8 cellular contexts compared by ENCODE assay signal in genomic region chr9:503881-504852, GRCh38. TPM values are rescaled to one million over a fixed set of nuclear protein-coding genes. Genes with fewer than 3 reads are reported as not detected.
A peak's percentile ranks its signal among the peaks of the same experiment; 100 is the strongest.
DNase-seq lines count a peak whose midpoint lies in the region; ATAC-seq and TF ChIP-seq lines count a peak whose summit lies in the region.

Gene KANK1, plus strand, starts transcription at chr9:504695.

- H3K79me2 ChIP-seq in GM23338 (replicated peaks; ENCODE audit: insufficient read depth) = peaks cover 38% of the 10 kb centered on the region

- peaks cover 18% of the 10 kb centered on the region for H3K4me1 Mint-ChIP-seq in GM23338
- peaks cover 4% of the 10 kb centered on the region for H3K4me1 Mint-ChIP-seq in T-helper 1 cell treated with Interleukin-12 subunit alpha and Interleukin-12 subunit beta and Interleukin-4 antibody, amounts not matched to agents 30 μg/mL and 1 μg/mL, for 36 hours (ENCODE audit: low read depth)

- in situ Hi-C loops in G401 (cut with HindIII; ENCODE audit: low sequenced_read_pairs) = no loop called here

- H3K9me3 ChIP-seq in left ventricle myocardium inferior (replicated peaks) = no peaks in the 10 kb centered on the region
- H3K9me3 ChIP-seq in prostate gland = no peaks in the 10 kb centered on the region

- peak within 1 kb of the TSS; percentile 82 for H3K4me3 ChIP-seq in GM23338
- peak within 1 kb of the TSS; percentile 82 for H3K4me3 ChIP-seq in left ventricle myocardium inferior
- H3K4me3 ChIP-seq in prostate gland = peak within 1 kb of the TSS; percentile 67 to 75

- intact Hi-C loops in left ventricle myocardium inferior (cut with micrococcal nuclease) (no loop called here), prostate gland (cut with DNase I) (loop anchor here (10.0 kb wide), 1 partner anchor 49 kb away; no protein-coding TSS in a partner anchor)

- peak; percentile 68 for TF ChIP-seq POLR2A in prostate gland (IDR thresholded peaks at IDR 0.05)

- TF ChIP-seq CTCF in GM23338 (conservative IDR thresholded peaks at IDR 0.05; ENCODE audit: low read depth in 2 of 2) (peak in 1 of 2 experiments; percentile 27; a peak in 2 of 4 replicates), LNCAP (IDR thresholded peaks at IDR 0.05) (peak; percentile 48), left ventricle myocardium inferior (IDR thresholded peaks at IDR 0.05; ENCODE audit: borderline replicate concordance) (peak; percentile 51), prostate gland (IDR thresholded peaks at IDR 0.05) (peak; percentile 30 to 64 (median 54))

- no peaks in the 10 kb centered on the region for H3K9me2 ChIP-seq in GM23338 (ENCODE audit: insufficient read depth)

- peaks cover 4% of the 10 kb centered on the region; the same call in 1 of the 3 replicates for H3K9me3 Mint-ChIP-seq in GM23338
- H3K9me3 Mint-ChIP-seq in T-helper 1 cell treated with Interleukin-12 subunit alpha and Interleukin-12 subunit beta and Interleukin-4 antibody, amounts not matched to agents 30 μg/mL and 1 μg/mL, for 36 hours = no peaks in the 10 kb centered on the region

- peaks cover 29% of the 10 kb centered on the region for H3K27me3 ChIP-seq in GM23338 (ENCODE audit: insufficient read depth)
- peaks cover 27% of the 10 kb centered on the region for H3K27me3 ChIP-seq in left ventricle myocardium inferior (ENCODE audit: low read depth)
- H3K27me3 ChIP-seq in prostate gland (replicated peaks; ENCODE audit: insufficient read depth) = no peaks in the 10 kb centered on the region

- H3K36me3 Mint-ChIP-seq in GM23338 (ENCODE audit: low read depth) = peaks cover 10% of the 10 kb centered on the region; the same call in 2 of the 3 replicates
- H3K36me3 Mint-ChIP-seq in T-helper 1 cell treated with Interleukin-12 subunit alpha and Interleukin-12 subunit beta and Interleukin-4 antibody, amounts not matched to agents 30 μg/mL and 1 μg/mL, for 36 hours (ENCODE audit: low read depth) = no peaks in the 10 kb centered on the region

- H2AFZ ChIP-seq in GM23338 = peak within 1 kb of the TSS; percentile 96

- WGBS in prostate gland = under 1% methylated on average over 105 of the region's 119 CpGs

- H3K27ac ChIP-seq in GM23338 (ENCODE audit: low read depth) = peak within 1 kb of the TSS; percentile 63; the same call in 1 of the 2 replicates
- peak within 1 kb of the TSS; percentile 92 for H3K27ac ChIP-seq in left ventricle myocardium inferior (replicated peaks)
- peak within 1 kb of the TSS; percentile 88 to 92 for H3K27ac ChIP-seq in prostate gland

- peak within 1 kb of the TSS; percentile 92 for H3K27ac Mint-ChIP-seq in GM23338
- peak within 1 kb of the TSS; percentile 56 for H3K27ac Mint-ChIP-seq in T-helper 1 cell treated with Interleukin-12 subunit alpha and Interleukin-12 subunit beta and Interleukin-4 antibody, amounts not matched to agents 30 μg/mL and 1 μg/mL, for 36 hours

- H3K4me3 Mint-ChIP-seq in GM23338 = peak within 1 kb of the TSS; percentile 86
- H3K4me3 Mint-ChIP-seq in T-helper 1 cell treated with Interleukin-12 subunit alpha and Interleukin-12 subunit beta and Interleukin-4 antibody, amounts not matched to agents 30 μg/mL and 1 μg/mL, for 36 hours = peak within 1 kb of the TSS; percentile 84

- H3F3A ChIP-seq in GM23338 (replicated peaks; ENCODE audit: low read depth) = no peaks in the 10 kb centered on the region

- H3K27me3 Mint-ChIP-seq in GM23338 (ENCODE audit: insufficient read depth, low read depth, poor library complexity) = peaks cover 21% of the 10 kb centered on the region
- peaks cover 51% of the 10 kb centered on the region for H3K27me3 Mint-ChIP-seq in T-helper 1 cell treated with Interleukin-12 subunit alpha and Interleukin-12 subunit beta and Interleukin-4 antibody, amounts not matched to agents 30 μg/mL and 1 μg/mL, for 36 hours (ENCODE audit: low read depth)

- H3K4me2 ChIP-seq in GM23338 = peak within 1 kb of the TSS; percentile 92

- DNase-seq in G401 (ENCODE audit: low spot score) = peak; percentile 69
- peak; percentile 84 for DNase-seq in GM23338 (ENCODE audit: low spot score)
- DNase-seq in amygdala (lab: John Stamatoyannopoulos, UW) = peak in 53 of 56 donors; percentile 12 to 94 (median 59)
- DNase-seq in left ventricle myocardium inferior = peak; percentile 83
- peak; percentile 76 for DNase-seq in prostate gland (ENCODE audit: low spot score)
- DNase-seq in ureter (ENCODE audit: low spot score) = peak; percentile 74

- no peaks in the 10 kb centered on the region for H3K36me3 ChIP-seq in GM23338 (ENCODE audit: insufficient read depth)
- no peaks in the 10 kb centered on the region for H3K36me3 ChIP-seq in left ventricle myocardium inferior
- H3K36me3 ChIP-seq in prostate gland = no peaks in the 10 kb centered on the region

- H3K4me1 ChIP-seq in GM23338 (ENCODE audit: insufficient read depth) (peaks cover 19% of the 10 kb centered on the region), left ventricle myocardium inferior (peaks cover 46% of the 10 kb centered on the region), prostate gland (replicated peaks) (peaks cover 2% of the 10 kb centered on the region)

- H4K20me1 ChIP-seq in GM23338 (replicated peaks; ENCODE audit: insufficient read depth) = peaks cover 13% of the 10 kb centered on the region

- ATAC-seq in GM23338 = peak; percentile 72

TF ChIP-seq in GM23338, 12 proteins besides CTCF, POLR2A, EP300 and RAD21:
- TF ChIP-seq CREB1 (CRISPR knock-in tag; IDR thresholded peaks at IDR 0.05; ENCODE audit: low read depth) (0 out of 2 replicates have a peak, but pooled peaks have one; percentile 33), ZNF114 (CRISPR knock-in tag; IDR thresholded peaks at IDR 0.05) (no peak)

RNA-seq across cellular contexts. Expression of gene KANK1, which starts in this region (rescaled TPM):
- 0.31 TPM in 1 of 2 replicates, not detected in the other for total RNA-seq in G401 (2014; rRNA removed; shearing (Covaris generic))
- total RNA-seq in GM23338 (2014; rRNA removed; shearing (Covaris generic)) = 44.8 and 53.6 TPM in 2 replicates
- polyA plus RNA-seq in GM23338 (2016; fragmentation: Nextera tagmentation; extraction: Ambion mirVana) = 22.2 and 23.8 TPM in 2 replicates
- total RNA-seq in left ventricle myocardium inferior = 155 TPM
- 10 to 100 TPM; 72.5 to 95.8 TPM for total RNA-seq in prostate gland
- 81.1 TPM for total RNA-seq in ureter

Comparison
In these comparisons a context has a peak if more than half of its experiments do, and no peak if none do; other contexts are left out.
1. Peak in every context shown above with its lines: DNase-seq, ATAC-seq, H3K4me3 ChIP-seq and H3K27ac ChIP-seq.
2. RNA of gene KANK1 (total RNA-seq): 155 TPM in left ventricle myocardium inferior (single experiment), 72.5 to 95.8 TPM in prostate gland, 81.1 TPM in ureter (single experiment) and 44.8 to 53.6 TPM in GM23338; 0.31 TPM in G401; every median in the first group is over 10 times any median in the second.
3. Peak in DNase-seq in G401; RNA of the gene not detected or under 1 TPM.